In genomic region chr1:35699152-35699551, GRCh38 we compare ENCODE assay signal across 1 cellular context.
A peak's percentile ranks its signal among the peaks of the same experiment; 100 is the strongest.
TF ChIP-seq lines count a peak whose summit lies in the region.

No MANE protein-coding gene starts in this region.

TF ChIP-seq in K562, 482 proteins besides CTCF, POLR2A, EP300 and RAD21:
- TF ChIP-seq ZNF431 (CRISPR knock-in tag; IDR thresholded peaks at IDR 0.05) (peak; percentile 90), CBFA2T2 (conservative IDR thresholded peaks at IDR 0.05) (0 out of 2 replicates have a peak, but pooled peaks have one; percentile 17), CBFA2T3 (IDR thresholded peaks at IDR 0.05) (peak; percentile 45), KDM1A (IDR thresholded peaks at IDR 0.05) (peak; percentile 40 to 64; a peak in 2 of 4 replicates)
